ENCODE assay signal across 2 cellular contexts in genomic region chr3:146156801-146157310, GRCh38.
TF ChIP-seq lines count a peak whose summit lies in the region.

No MANE protein-coding gene starts in this region.

TF ChIP-seq in IMR-90, 13 proteins besides CTCF, POLR2A, EP300 and RAD21:
- no peak for TF ChIP-seq USF2 (IDR thresholded peaks at IDR 0.05; ENCODE audit: low read depth, low read length)

TF ChIP-seq in liver, 16 proteins besides CTCF, POLR2A, EP300 and RAD21:
- TF ChIP-seq YY1 (IDR thresholded peaks at IDR 0.05) (peak; percentile 12), HNF4A (conservative IDR thresholded peaks at IDR 0.05) (peak in 1 of 2 donors; percentile 3), MAX (IDR thresholded peaks at IDR 0.05) (no peak), EGR1 (IDR thresholded peaks at IDR 0.05; ENCODE audit: low read depth in 2 of 2) (no peak)
